In genomic region chr20:2156666-2157624, GRCh38 we compare ENCODE assay signal across 1 cellular context.
TF ChIP-seq lines count a peak whose summit lies in the region.

No MANE protein-coding gene starts in this region.

TF ChIP-seq in HepG2, 621 proteins besides CTCF, POLR2A, EP300 and RAD21 (continued from another document and continues in another):
- TF ChIP-seq KIAA2018 (CRISPR knock-in tag; IDR thresholded peaks at IDR 0.05; ENCODE audit: borderline replicate concordance): no peak
- no peak for TF ChIP-seq ZNF562 (CRISPR knock-in tag; IDR thresholded peaks at IDR 0.05; ENCODE audit: borderline replicate concordance)
- TF ChIP-seq MXD1 (CRISPR knock-in tag; IDR thresholded peaks at IDR 0.05): no peak
- TF ChIP-seq ZBTB42 (CRISPR knock-in tag; IDR thresholded peaks at IDR 0.05): no peak
- TF ChIP-seq ZSCAN21 (CRISPR knock-in tag; IDR thresholded peaks at IDR 0.05; ENCODE audit: borderline replicate concordance): no peak
- TF ChIP-seq ARHGAP35 (CRISPR knock-in tag; IDR thresholded peaks at IDR 0.05; ENCODE audit: borderline replicate concordance): no peak
- TF ChIP-seq MED13 (CRISPR knock-in tag; IDR thresholded peaks at IDR 0.05): no peak
- TF ChIP-seq SOX5 (CRISPR knock-in tag; IDR thresholded peaks at IDR 0.05; ENCODE audit: borderline replicate concordance): peak; percentile 78
- TF ChIP-seq ETV5 (CRISPR knock-in tag; IDR thresholded peaks at IDR 0.05; ENCODE audit: borderline replicate concordance): peak; percentile 88; the same call in 1 of the 2 replicates
- TF ChIP-seq RNF2 (conservative IDR thresholded peaks at IDR 0.05; ENCODE audit: low read depth): no peak
- TF ChIP-seq ISX (CRISPR knock-in tag; conservative IDR thresholded peaks at IDR 0.05): no peak
- no peak for TF ChIP-seq ZNF496 (CRISPR knock-in tag; IDR thresholded peaks at IDR 0.05; ENCODE audit: insufficient replicate concordance)
- TF ChIP-seq AHDC1 (CRISPR knock-in tag; IDR thresholded peaks at IDR 0.05; ENCODE audit: borderline replicate concordance): peak; percentile 78; the same call in 1 of the 2 replicates
- no peak for TF ChIP-seq HNF1B (CRISPR knock-in tag; IDR thresholded peaks at IDR 0.05)
- no peak for TF ChIP-seq CBX2 (IDR thresholded peaks at IDR 0.05; ENCODE audit: low read depth, low read length)
- TF ChIP-seq CBX2 (CRISPR knock-in tag; IDR thresholded peaks at IDR 0.05; ENCODE audit: low read depth): no peak
- TF ChIP-seq ZNF609 (CRISPR knock-in tag; IDR thresholded peaks at IDR 0.05; ENCODE audit: borderline replicate concordance): no peak
- no peak for TF ChIP-seq EEA1 (CRISPR knock-in tag; IDR thresholded peaks at IDR 0.05; ENCODE audit: borderline replicate concordance)
- no peak for TF ChIP-seq REXO4 (CRISPR knock-in tag; IDR thresholded peaks at IDR 0.05; ENCODE audit: borderline replicate concordance)
- no peak for TF ChIP-seq ZNF672 (CRISPR knock-in tag; IDR thresholded peaks at IDR 0.05)
- TF ChIP-seq ZBTB1 (CRISPR knock-in tag; IDR thresholded peaks at IDR 0.05; ENCODE audit: borderline replicate concordance): no peak
- no peak for TF ChIP-seq BCL3 (CRISPR knock-in tag; IDR thresholded peaks at IDR 0.05)
- peak; percentile 59 for TF ChIP-seq TCF7 (IDR thresholded peaks at IDR 0.05; ENCODE audit: low read depth)
- TF ChIP-seq ZNF782 (CRISPR knock-in tag; IDR thresholded peaks at IDR 0.05; ENCODE audit: borderline replicate concordance): no peak
- no peak for TF ChIP-seq KLF16 (CRISPR knock-in tag; IDR thresholded peaks at IDR 0.05)
- TF ChIP-seq ZFP36 (IDR thresholded peaks at IDR 0.05; ENCODE audit: borderline replicate concordance, low read depth, low read length, partially characterized antibody): no peak
- TF ChIP-seq ZFP41 (CRISPR knock-in tag; IDR thresholded peaks at IDR 0.05; ENCODE audit: borderline replicate concordance): no peak
- no peak for TF ChIP-seq GLMP (CRISPR knock-in tag; IDR thresholded peaks at IDR 0.05; ENCODE audit: borderline replicate concordance)
- 0 out of 2 replicates have a peak, but pooled peaks have one; percentile 41 for TF ChIP-seq CHD4 (IDR thresholded peaks at IDR 0.05; ENCODE audit: borderline replicate concordance, low read length)
- no peak for TF ChIP-seq HOXD1 (CRISPR knock-in tag; IDR thresholded peaks at IDR 0.05)
- no peak for TF ChIP-seq NFATC3 (CRISPR knock-in tag; IDR thresholded peaks at IDR 0.05)
- no peak for TF ChIP-seq ZNF180 (CRISPR knock-in tag; IDR thresholded peaks at IDR 0.05; ENCODE audit: borderline replicate concordance, low read depth)
- no peak for TF ChIP-seq MTERF4 (CRISPR knock-in tag; IDR thresholded peaks at IDR 0.05)
